19 cellular contexts compared by ENCODE assay signal in the genomic region with DNA sequence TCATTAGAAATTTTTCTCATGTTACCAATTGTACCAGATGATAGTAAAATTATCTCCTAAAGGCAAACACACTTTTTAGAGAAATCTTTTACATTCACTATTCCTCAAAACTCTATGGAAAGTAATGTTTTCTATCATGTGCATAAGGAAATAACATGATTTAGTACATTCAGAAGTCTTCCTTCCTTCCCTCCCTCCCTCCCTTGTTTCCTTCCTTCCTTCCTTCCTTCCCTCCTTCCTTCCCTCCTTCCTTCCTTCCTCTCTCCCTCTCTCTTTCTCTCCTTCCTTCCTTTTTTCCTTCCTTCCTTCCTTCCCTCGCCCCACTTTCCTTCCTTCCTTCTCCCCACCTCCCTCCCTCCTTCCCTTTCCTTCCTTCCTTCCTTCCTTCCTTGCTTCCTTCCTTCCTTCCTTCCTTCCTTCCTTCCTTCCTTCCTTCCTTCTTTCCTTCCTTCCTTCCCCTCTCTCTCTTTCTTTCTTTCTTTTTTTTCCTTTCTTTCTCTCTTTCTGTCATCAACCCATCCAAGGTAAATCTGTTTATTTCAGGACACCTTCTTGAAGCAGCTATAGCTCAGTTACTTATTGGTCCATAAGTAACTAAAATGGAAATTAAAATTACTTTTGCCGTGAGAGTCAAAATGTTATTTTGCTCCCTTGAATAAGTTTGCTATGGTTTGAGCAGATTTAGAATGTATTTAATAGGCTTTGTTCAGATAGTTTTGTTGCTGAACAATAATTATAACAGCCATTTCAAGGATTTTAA.
DNase-seq lines count a peak whose midpoint lies in the region; ATAC-seq, FAIRE-seq and TF ChIP-seq lines count a peak whose summit lies in the region.
"Had no signal": no experiment of that assay in that cellular context is flagged by ENCODE, and none has a peak within 500 bp of the region (broad histone marks: within the 10 kb centered on the region; RNA-seq: fewer than 3 reads in every experiment).

No MANE protein-coding gene starts in this region.

- no peak for DNase-seq in activated T-cell treated with anti-CD3 and anti-CD28 coated beads, Interleukin-2, amount 50 U/mL, for 72 hours
- DNase-seq in activated T-cell treated with anti-CD3 and anti-CD28 coated beads, Interleukin-2, amount 50 U/mL, for 48 hours: no peak
- DNase-seq in K562 (ENCODE audit: extremely low read depth in 1 of 4, low spot score in 3 of 4) (no peak), ecto neural progenitor cell (ENCODE audit: low spot score) (no peak), retina (no peak)
- DNase-seq: CD8-positive, alpha-beta T cell; DMS 273 treated with DMSO at 0.1 percent for 48 hours; DMS53; DND-41; EL; H9 had no signal

- CTCF ChIA-PET in K562 (lab: Yijun Ruan, JAX; ENCODE audit: low intra/inter-chr PET ratio): no interaction called here

- POLR2A ChIA-PET in K562 (lab: Yijun Ruan, JAX): no interaction called here

- no peak for TF ChIP-seq EP300 in K562 (IDR thresholded peaks at IDR 0.05; ENCODE audit: low read length)

- no peaks in the 10 kb centered on the region for H3K9me3 ChIP-seq in K562 (replicated peaks; ENCODE audit: control insufficient read depth, insufficient read depth, low read depth, low read length)
- H3K9me3 ChIP-seq in endocrine pancreas (ENCODE audit: control insufficient read depth, low read length): no peaks in the 10 kb centered on the region
- H3K9me3 ChIP-seq: A549, BLaER1 had no signal

- H3K79me2 ChIP-seq in K562 (ENCODE audit: control insufficient read depth, insufficient read depth, low read length): no peaks in the 10 kb centered on the region

- no peak for TF ChIP-seq CTCF in K562 (IDR thresholded peaks at IDR 0.05 in 2 of 3, conservative IDR thresholded peaks at IDR 0.05 in 1 of 3; ENCODE audit: insufficient read depth in 2 of 3, low read depth in 1 of 3, low read length in 3 of 3)

- peak overlapping the region; percentile 55 for H3K27ac Mint-ChIP-seq in activated T-cell treated with anti-CD3 and anti-CD28 coated beads, Interleukin-2, amount 50 U/mL, for 72 hours
- H3K27ac Mint-ChIP-seq in activated T-helper 17 cell treated with anti-CD3 and anti-CD28 coated beads, Interleukin-2, amount 50 U/mL, for 72 hours: no peak overlapping the region
- H3K27ac Mint-ChIP-seq: CD8-positive, alpha-beta T cell had no signal

- H2AFZ ChIP-seq in K562 (ENCODE audit: low read depth, low read length): no peak overlapping the region

- no peaks in the 10 kb centered on the region for H3K27me3 ChIP-seq in K562 (ENCODE audit: control insufficient read depth in 2 of 2, insufficient read depth in 2 of 2, low read length in 2 of 2)
- no peaks in the 10 kb centered on the region for H3K27me3 ChIP-seq in endocrine pancreas (ENCODE audit: control insufficient read depth, insufficient read depth, low read length)
- H3K27me3 ChIP-seq: BLaER1 had no signal

- no peaks in the 10 kb centered on the region for H4K20me1 ChIP-seq in K562 (replicated peaks; ENCODE audit: control insufficient read depth, insufficient read depth, low read length)
- H4K20me1 ChIP-seq: BLaER1 had no signal

- H3K4me3 Mint-ChIP-seq in activated T-cell treated with anti-CD3 and anti-CD28 coated beads, Interleukin-2, amount 50 U/mL, for 72 hours: no peak overlapping the region
- no peak overlapping the region for H3K4me3 Mint-ChIP-seq in activated T-helper 17 cell treated with anti-CD3 and anti-CD28 coated beads, Interleukin-2, amount 50 U/mL, for 72 hours
- H3K4me3 Mint-ChIP-seq: CD8-positive, alpha-beta T cell; H9 had no signal

- intact Hi-C loops in K562 (cut with micrococcal nuclease): no loop called here

- no peak for ATAC-seq in activated T-cell treated with anti-CD3 and anti-CD28 coated beads, Interleukin-2, amount 50 U/mL, for 72 hours (replicated peaks in 1 of 2)
- ATAC-seq in K562: no peak
- ATAC-seq in activated T-helper 17 cell treated with anti-CD3 and anti-CD28 coated beads, Interleukin-2, amount 50 U/mL, for 72 hours (replicated peaks): no peak
- ATAC-seq: A549; CD8-positive, alpha-beta T cell had no signal

- no peaks in the 10 kb centered on the region for H3K27me3 Mint-ChIP-seq in activated T-cell treated with anti-CD3 and anti-CD28 coated beads, Interleukin-2, amount 50 U/mL, for 72 hours (ENCODE audit: low read depth)
- no peaks in the 10 kb centered on the region for H3K27me3 Mint-ChIP-seq in activated T-helper 17 cell treated with anti-CD3 and anti-CD28 coated beads, Interleukin-2, amount 50 U/mL, for 72 hours

- no peaks in the 10 kb centered on the region for H3K4me1 ChIP-seq in K562 (replicated peaks in 1 of 2; ENCODE audit: control insufficient read depth in 2 of 2, insufficient read depth in 2 of 2, low read length in 2 of 2)
- no peaks in the 10 kb centered on the region for H3K4me1 ChIP-seq in endocrine pancreas (ENCODE audit: control insufficient read depth, insufficient read depth, low read length)
- H3K4me1 ChIP-seq: A549, BLaER1 had no signal

- no peak overlapping the region for H3K4me2 ChIP-seq in K562 (ENCODE audit: insufficient read depth, low read length)
- H3K4me2 ChIP-seq: A549, BLaER1 had no signal

- H3K36me3 ChIP-seq in K562 (ENCODE audit: control insufficient read depth, insufficient read depth, low read length): no peaks in the 10 kb centered on the region
- H3K36me3 ChIP-seq in endocrine pancreas (ENCODE audit: control insufficient read depth, insufficient read depth, low read length): no peaks in the 10 kb centered on the region
- H3K36me3 ChIP-seq: BLaER1 had no signal

- no peaks in the 10 kb centered on the region for H3K4me1 Mint-ChIP-seq in activated T-cell treated with anti-CD3 and anti-CD28 coated beads, Interleukin-2, amount 50 U/mL, for 72 hours (ENCODE audit: low read depth)
- H3K4me1 Mint-ChIP-seq in activated T-helper 17 cell treated with anti-CD3 and anti-CD28 coated beads, Interleukin-2, amount 50 U/mL, for 72 hours: no peaks in the 10 kb centered on the region

- H3K27ac ChIP-seq in K562 (ENCODE audit: extremely low read depth, low read depth, low read length): no peak overlapping the region
- H3K27ac ChIP-seq: 22Rv1, A549, BLaER1 had no signal

- TF ChIP-seq RAD21 in K562 (CRISPR knock-in tag; conservative IDR thresholded peaks at IDR 0.05 in 1 of 2, IDR thresholded peaks at IDR 0.05 in 1 of 2): no peak

- TF ChIP-seq POLR2A in K562 (conservative IDR thresholded peaks at IDR 0.05): no peak

- H3K9ac ChIP-seq in K562 (ENCODE audit: insufficient read depth in 1 of 2, low read depth in 2 of 2, low read length in 2 of 2) (no peak overlapping the region), endocrine pancreas (ENCODE audit: control insufficient read depth, insufficient read depth, low read length) (no peak overlapping the region)
- H3K9ac ChIP-seq: BLaER1 had no signal

- no peaks in the 10 kb centered on the region for H3K36me3 Mint-ChIP-seq in activated T-cell treated with anti-CD3 and anti-CD28 coated beads, Interleukin-2, amount 50 U/mL, for 72 hours (ENCODE audit: insufficient read depth in 2 of 2)
- H3K36me3 Mint-ChIP-seq in activated T-helper 17 cell treated with anti-CD3 and anti-CD28 coated beads, Interleukin-2, amount 50 U/mL, for 72 hours (ENCODE audit: low read depth): no peaks in the 10 kb centered on the region
- H3K36me3 Mint-ChIP-seq: CD8-positive, alpha-beta T cell had no signal

- 0% methylated on average over 1 of the region's 2 CpGs for WGBS in K562 (ENCODE audit: insufficient coverage, low coverage, missing lambda C conversion rate)

- BruUV-seq in K562 (replicated peaks; lab: Mats Ljungman, UMichigan): no TSS peak

- no peak for FAIRE-seq in K562 (lab: Jason Lieb, UNC)
- FAIRE-seq: A549, GM12891, GM19239, H1 had no signal

- no peaks in the 10 kb centered on the region for H3K9me1 ChIP-seq in K562 (ENCODE audit: control insufficient read depth, insufficient read depth, low read length)

- peaks cover 1 to 3% of the 10 kb centered on the region in 2 donors for H3K9me3 Mint-ChIP-seq in activated T-cell treated with anti-CD3 and anti-CD28 coated beads, Interleukin-2, amount 50 U/mL, for 72 hours
- peaks cover 14% of the 10 kb centered on the region for H3K9me3 Mint-ChIP-seq in activated T-helper 17 cell treated with anti-CD3 and anti-CD28 coated beads, Interleukin-2, amount 50 U/mL, for 72 hours
- H3K9me3 Mint-ChIP-seq: H9 had no signal

- in situ Hi-C loops in K562 (cut with MboI): no loop called here

- H3K4me3 ChIP-seq in K562 (no peak overlapping the region), endocrine pancreas (ENCODE audit: control insufficient read depth, insufficient read depth, low read length) (peak overlapping the region; percentile 24)
- H3K4me3 ChIP-seq: A549, BLaER1 had no signal

TF ChIP-seq in K562, 482 proteins besides CTCF, POLR2A, EP300 and RAD21:
- TF ChIP-seq, protein P1, sequence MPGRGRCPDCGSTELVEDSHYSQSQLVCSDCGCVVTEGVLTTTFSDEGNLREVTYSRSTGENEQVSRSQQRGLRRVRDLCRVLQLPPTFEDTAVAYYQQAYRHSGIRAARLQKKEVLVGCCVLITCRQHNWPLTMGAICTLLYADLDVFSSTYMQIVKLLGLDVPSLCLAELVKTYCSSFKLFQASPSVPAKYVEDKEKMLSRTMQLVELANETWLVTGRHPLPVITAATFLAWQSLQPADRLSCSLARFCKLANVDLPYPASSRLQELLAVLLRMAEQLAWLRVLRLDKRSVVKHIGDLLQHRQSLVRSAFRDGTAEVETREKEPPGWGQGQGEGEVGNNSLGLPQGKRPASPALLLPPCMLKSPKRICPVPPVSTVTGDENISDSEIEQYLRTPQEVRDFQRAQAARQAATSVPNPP (IDR thresholded peaks at IDR 0.05; ENCODE audit: borderline replicate concordance, insufficient read depth, insufficient read length): no peak
- TF ChIP-seq ZNF133 (CRISPR knock-in tag; IDR thresholded peaks at IDR 0.05): no peak
- TF ChIP-seq PCBP2 (IDR thresholded peaks at IDR 0.05; ENCODE audit: low read depth, low read length, poor library complexity, severe bottlenecking): peak; percentile 84
- TF ChIP-seq SMAD1 (IDR thresholded peaks at IDR 0.05; ENCODE audit: low read depth, low read length, partially characterized antibody): no peak
- no peak for TF ChIP-seq GABPB1 (CRISPR knock-in tag; IDR thresholded peaks at IDR 0.05)
- no peak for TF ChIP-seq ZNF197 (CRISPR knock-in tag; IDR thresholded peaks at IDR 0.05; ENCODE audit: low read depth)
- no peak for TF ChIP-seq PRPF4 (IDR thresholded peaks at IDR 0.05; ENCODE audit: insufficient read depth, low read depth, low read length, poor library complexity, severe bottlenecking)
- TF ChIP-seq TGIF2 (CRISPR knock-in tag; IDR thresholded peaks at IDR 0.05): no peak
- TF ChIP-seq ZNF316 (IDR thresholded peaks at IDR 0.05): no peak
